Comparison of ENCODE assay signal across 8 cellular contexts in the genomic region with DNA sequence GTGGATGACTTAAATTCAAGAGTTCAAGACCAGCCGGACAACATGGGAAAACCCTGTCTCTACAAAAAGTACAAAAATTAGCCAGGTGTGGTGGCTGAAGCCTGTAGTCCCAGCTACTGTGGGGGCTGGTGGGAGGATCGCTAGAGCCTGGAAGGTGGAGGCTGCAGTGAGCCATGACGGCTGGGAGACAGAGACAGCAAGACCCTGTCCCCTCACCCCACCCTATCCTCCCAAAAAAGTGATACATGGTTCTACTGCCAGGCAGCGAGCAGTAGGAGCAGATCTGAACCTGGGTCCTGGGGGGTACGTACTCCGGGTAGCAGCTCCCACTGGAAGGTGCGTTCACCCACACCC. TPM values are rescaled to one million over a fixed set of nuclear protein-coding genes. Genes with fewer than 3 reads are reported as not detected.
DNase-seq lines count a peak whose midpoint lies in the region; ATAC-seq and TF ChIP-seq lines count a peak whose summit lies in the region.
"Had no signal": no experiment of that assay in that cellular context is flagged by ENCODE, and none has a peak within 500 bp of the region (broad histone marks: within the 10 kb centered on the region; RNA-seq: fewer than 3 reads in every experiment).

No MANE protein-coding gene starts in this region.

- H3K14ac ChIP-seq in H9 (ENCODE audit: insufficient read depth, low read length): no peak overlapping the region

- H2AFZ ChIP-seq in H9 (ENCODE audit: low read length): no peak overlapping the region

- H2BK120ac ChIP-seq in H9 (ENCODE audit: low read depth, low read length, poor library complexity, severe bottlenecking): no peak overlapping the region

- H3K9me3 ChIP-seq in H9 (ENCODE audit: control insufficient read depth, low read depth, low read length) (no peaks in the 10 kb centered on the region), gastroesophageal sphincter (no peaks in the 10 kb centered on the region)

- no peak overlapping the region for H4K8ac ChIP-seq in H9 (replicated peaks; ENCODE audit: insufficient read length, low read depth, low read length)

- no peak overlapping the region for H2AK5ac ChIP-seq in H9 (ENCODE audit: insufficient read length, low read length)

- no peak overlapping the region for H3K27ac ChIP-seq in H9 (ENCODE audit: insufficient read length, low read depth, low read length)
- peak overlapping the region; percentile 99 for H3K27ac ChIP-seq in VCaP
- H3K27ac ChIP-seq in gastroesophageal sphincter: peak overlapping the region in 3 of 4 donors; percentile 25 to 99 (median 91)
- peak overlapping the region in 16 of 21 experiments; percentile 4 to 100 (median 92) for H3K27ac ChIP-seq in skin epidermis

- H3K4me2 ChIP-seq in H9 (ENCODE audit: insufficient read depth, insufficient read length, low read length): no peak overlapping the region

- H4K20me1 ChIP-seq in H9 (ENCODE audit: control insufficient read depth, insufficient read depth, insufficient read length): no peaks in the 10 kb centered on the region

- no CpG with 5 or more reads among the region's 7 CpGs for WGBS in H9 (ENCODE audit: extremely low coverage, insufficient read length, low lambda C conversion rate)
- 70% methylated on average over 2 of the region's 7 CpGs; no CpG with 5 or more reads in 1 of the 2 donors for whole genome bisulfite sequencing in gastroesophageal sphincter (ENCODE audit: low coverage in 1 of 2), 2 donors

- peak overlapping the region; percentile 1 to 46 (median 44); a peak in 4 of 7 replicates for H3K27ac Mint-ChIP-seq in H9

- H2BK5ac ChIP-seq in H9 (ENCODE audit: insufficient read length, low read length): no peak overlapping the region

- DNase-seq in H9: no peak
- no peak for DNase-seq in AML-193 (lab: John Stamatoyannopoulos, UW)
- no peak for DNase-seq in NCI-H146 treated with DMSO at 0.1 percent for 48 hours (lab: John Stamatoyannopoulos, UW; ENCODE audit: unreplicated experiment)
- DNase-seq in NCI-H524 treated with DMSO at 0.1 percent for 48 hours (lab: John Stamatoyannopoulos, UW): no peak
- DNase-seq: stimulated activated CD4-positive, alpha-beta T cell treated with anti-CD3 and anti-CD28 coated beads, Interleukin-2, amount 100 ng/mL, for 24 hours had no signal

- no peak overlapping the region for H2BK15ac ChIP-seq in H9 (ENCODE audit: low read depth, low read length)

- H3K9ac ChIP-seq in H9 (ENCODE audit: extremely low read depth, insufficient read length, low read length): no peak overlapping the region

- H3K79me2 ChIP-seq in H9 (ENCODE audit: insufficient read depth, low read length): peaks cover 30% of the 10 kb centered on the region

- peaks cover 24 to 29% of the 10 kb centered on the region in 2 experiments for H3K4me1 Mint-ChIP-seq in H9

- H2BK12ac ChIP-seq in H9 (ENCODE audit: insufficient read length, low read depth, low read length): no peak overlapping the region

- peaks cover 43 to 67% (median 56%) of the 10 kb centered on the region in 3 experiments; a peak in 6 of 7 replicates for H3K36me3 Mint-ChIP-seq in H9 (ENCODE audit: insufficient read depth in 1 of 3, low read depth in 3 of 3)

- no peak overlapping the region for H3K56ac ChIP-seq in H9 (ENCODE audit: insufficient read length, low read depth, low read length)

- H3K23ac ChIP-seq in H9 (ENCODE audit: insufficient read length, low read depth, low read length): no peak overlapping the region

- H3K79me1 ChIP-seq in H9 (ENCODE audit: insufficient read depth, low read depth, low read length, poor library complexity, severe bottlenecking): peaks cover 5% of the 10 kb centered on the region

- H2BK20ac ChIP-seq in H9 (ENCODE audit: low read depth, low read length, poor library complexity, severe bottlenecking): no peak overlapping the region

- no peak overlapping the region for H3K18ac ChIP-seq in H9 (ENCODE audit: insufficient read length, low read depth, low read length)

- no peak for TF ChIP-seq POLR2A in gastroesophageal sphincter (IDR thresholded peaks at IDR 0.05)

- H3K4ac ChIP-seq in H9 (ENCODE audit: low read depth, low read length): no peak overlapping the region

- no peaks in the 10 kb centered on the region for H3K27me3 Mint-ChIP-seq in H9 (ENCODE audit: low read depth)

- no peak overlapping the region for H4K5ac ChIP-seq in H9 (ENCODE audit: insufficient read length, low read depth, low read length)

- no peaks in the 10 kb centered on the region; a peak in 1 of 5 replicates for H3K9me3 Mint-ChIP-seq in H9

- TF ChIP-seq CTCF in H9 (conservative IDR thresholded peaks at IDR 0.05): no peak
- TF ChIP-seq CTCF in VCaP (conservative IDR thresholded peaks at IDR 0.05): no peak
- no peak for TF ChIP-seq CTCF in gastroesophageal sphincter (IDR thresholded peaks at IDR 0.05)

- H3K4me1 ChIP-seq in H9 (ENCODE audit: insufficient read depth, low read length): no peaks in the 10 kb centered on the region
- H3K4me1 ChIP-seq in gastroesophageal sphincter: peaks cover 0 to 59% (median 20%) of the 10 kb centered on the region in 3 donors

- TF ChIP-seq EP300 in gastroesophageal sphincter (IDR thresholded peaks at IDR 0.05): no peak

- no peak overlapping the region for H4K91ac ChIP-seq in H9 (ENCODE audit: insufficient read length, low read depth, low read length)

- peaks cover 0 to 47% of the 10 kb centered on the region in 2 donors for H3K36me3 ChIP-seq in gastroesophageal sphincter

- H3K27me3 ChIP-seq in H9 (ENCODE audit: insufficient read depth, low read length) (no peaks in the 10 kb centered on the region), gastroesophageal sphincter (no peaks in the 10 kb centered on the region)

- peak overlapping the region; percentile 33 to 84; a peak in 3 of 5 replicates for H3K4me3 Mint-ChIP-seq in H9

- H3K4me3 ChIP-seq in gastroesophageal sphincter: peak overlapping the region in 1 of 2 donors; percentile 96
- H3K4me3 ChIP-seq in skin epidermis: peak overlapping the region in 1 of 7 experiments; percentile 93

- H3K23me2 ChIP-seq in H9 (ENCODE audit: insufficient read length, low read depth, low read length, poor library complexity, severe bottlenecking): peaks cover 7% of the 10 kb centered on the region

- ATAC-seq in gastroesophageal sphincter: no peak

- H3T11ph ChIP-seq in H9 (ENCODE audit: low read length): no peak overlapping the region

RNA-seq across cellular contexts. Expression of a gene that starts 2.2 kb away (rescaled TPM):
- total RNA-seq in H9 (2021): 332 and 337 TPM in 2 replicates
- total RNA-seq in gastroesophageal sphincter: 100 to 1,000 TPM; 253 to 352 (median 303) TPM

RNA-seq across cellular contexts. Expression of a gene that starts 2.5 kb away (rescaled TPM):
- total RNA-seq in H9 (2021) (18.8 and 22.2 TPM in 2 replicates), gastroesophageal sphincter (10 to 100 TPM in 2 of 4 donors, 1 to 10 TPM in 2; 6.8 to 12.3 (median 11.1) TPM)

RNA-seq across cellular contexts. Expression of a gene that starts 18.7 kb away (rescaled TPM):
- total RNA-seq in H9 (2021) (77.9 and 82.4 TPM in 2 replicates), gastroesophageal sphincter (10 to 100 TPM; 23.6 to 38.4 (median 35.3) TPM)

RNA-seq across cellular contexts. Expression of a gene that starts 41.8 kb away (rescaled TPM):
- 25.1 and 27.7 TPM in 2 replicates for total RNA-seq in H9 (2021)
- total RNA-seq in gastroesophageal sphincter: 10 to 100 TPM; 23.7 to 31.3 (median 30.2) TPM
